In the genomic region with DNA sequence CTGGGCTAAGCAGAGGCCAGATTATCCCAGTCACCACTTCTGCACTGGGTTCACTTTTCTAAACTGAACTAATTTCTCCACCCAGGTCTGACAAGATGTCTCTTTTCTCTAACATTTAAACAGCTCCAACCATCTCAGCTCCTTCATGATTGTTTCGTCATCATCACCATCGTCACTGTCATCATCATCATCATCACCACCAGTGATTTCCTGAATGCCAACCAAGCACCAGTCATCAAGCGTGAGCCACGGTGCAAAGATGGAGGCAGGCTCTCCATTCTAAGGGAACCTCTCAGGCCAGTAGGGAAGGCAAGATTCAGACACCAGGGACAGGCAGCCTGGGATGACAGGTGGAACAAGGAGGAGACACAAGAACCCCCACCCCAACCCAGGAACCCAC, we compare ENCODE assay signal across 1 cellular context.
TF ChIP-seq lines count a peak whose summit lies in the region.

No MANE protein-coding gene starts in this region.

TF ChIP-seq in IMR-90, 13 proteins besides CTCF, POLR2A, EP300 and RAD21:
- TF ChIP-seq SMC3 (IDR thresholded peaks at IDR 0.05; ENCODE audit: low read depth, low read length) (no peak), RCOR1 (IDR thresholded peaks at IDR 0.05; ENCODE audit: insufficient replicate concordance, low read length) (no peak), MXI1 (IDR thresholded peaks at IDR 0.05; ENCODE audit: borderline replicate concordance, low read depth, low read length) (no peak), BHLHE40 (IDR thresholded peaks at IDR 0.05; ENCODE audit: low read depth, low read length) (no peak), FOS (IDR thresholded peaks at IDR 0.05; ENCODE audit: low read depth, low read length) (no peak), NFE2L2 (IDR thresholded peaks at IDR 0.05; ENCODE audit: low read depth, low read length) (no peak), CHD1 (IDR thresholded peaks at IDR 0.05; ENCODE audit: low read depth, low read length) (no peak), MAZ (IDR thresholded peaks at IDR 0.05; ENCODE audit: borderline replicate concordance, low read depth, low read length) (no peak), RFX5 (IDR thresholded peaks at IDR 0.05; ENCODE audit: low read depth, low read length) (no peak), MAFK (IDR thresholded peaks at IDR 0.05; ENCODE audit: low read depth, low read length) (no peak), CEBPB (IDR thresholded peaks at IDR 0.05; ENCODE audit: low read depth, low read length) (no peak)
- TF ChIP-seq, protein P1, sequence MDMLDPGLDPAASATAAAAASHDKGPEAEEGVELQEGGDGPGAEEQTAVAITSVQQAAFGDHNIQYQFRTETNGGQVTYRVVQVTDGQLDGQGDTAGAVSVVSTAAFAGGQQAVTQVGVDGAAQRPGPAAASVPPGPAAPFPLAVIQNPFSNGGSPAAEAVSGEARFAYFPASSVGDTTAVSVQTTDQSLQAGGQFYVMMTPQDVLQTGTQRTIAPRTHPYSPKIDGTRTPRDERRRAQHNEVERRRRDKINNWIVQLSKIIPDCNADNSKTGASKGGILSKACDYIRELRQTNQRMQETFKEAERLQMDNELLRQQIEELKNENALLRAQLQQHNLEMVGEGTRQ (IDR thresholded peaks at IDR 0.05; ENCODE audit: low read depth, low read length): no peak
- TF ChIP-seq, protein P2, sequence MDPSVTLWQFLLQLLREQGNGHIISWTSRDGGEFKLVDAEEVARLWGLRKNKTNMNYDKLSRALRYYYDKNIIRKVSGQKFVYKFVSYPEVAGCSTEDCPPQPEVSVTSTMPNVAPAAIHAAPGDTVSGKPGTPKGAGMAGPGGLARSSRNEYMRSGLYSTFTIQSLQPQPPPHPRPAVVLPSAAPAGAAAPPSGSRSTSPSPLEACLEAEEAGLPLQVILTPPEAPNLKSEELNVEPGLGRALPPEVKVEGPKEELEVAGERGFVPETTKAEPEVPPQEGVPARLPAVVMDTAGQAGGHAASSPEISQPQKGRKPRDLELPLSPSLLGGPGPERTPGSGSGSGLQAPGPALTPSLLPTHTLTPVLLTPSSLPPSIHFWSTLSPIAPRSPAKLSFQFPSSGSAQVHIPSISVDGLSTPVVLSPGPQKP (IDR thresholded peaks at IDR 0.05; ENCODE audit: borderline replicate concordance, low read depth, low read length): no peak
